ENCODE assay signal across 8 cellular contexts in the genomic region with DNA sequence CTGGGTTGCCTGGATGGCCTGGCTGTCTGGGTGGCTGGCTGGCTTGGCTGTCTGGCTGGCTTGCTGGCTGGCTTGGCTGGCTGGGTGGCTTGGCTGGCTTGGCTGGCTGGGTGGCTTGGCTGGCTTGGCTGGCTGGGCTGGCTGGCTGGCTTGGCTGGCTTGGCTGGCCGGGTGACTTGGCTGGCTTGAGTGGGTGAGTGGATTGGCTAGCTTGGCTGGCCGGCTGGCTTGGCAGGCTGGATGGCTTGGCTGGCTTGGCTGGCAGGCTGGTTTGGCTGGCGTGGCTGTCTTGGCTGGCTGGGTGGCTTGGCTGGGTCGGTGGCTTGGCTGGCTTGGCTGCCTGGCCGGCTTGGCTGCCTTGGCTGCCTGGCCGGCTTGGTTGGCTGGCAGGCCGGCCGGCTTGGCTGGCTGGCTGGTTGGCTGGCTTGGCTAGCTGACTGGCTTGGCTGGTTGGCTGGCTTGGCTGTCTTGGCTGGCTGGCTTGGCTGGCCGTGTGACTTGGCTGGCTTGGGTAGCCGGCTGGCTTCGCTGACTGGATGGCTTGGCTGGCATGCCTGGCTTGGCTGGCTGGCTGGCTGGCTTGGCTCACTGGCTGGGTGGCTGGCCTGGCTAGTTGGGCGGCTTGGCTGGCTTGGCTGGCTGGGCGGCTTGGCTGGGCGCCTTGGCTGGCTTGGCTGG.
A peak's percentile ranks its signal among the peaks of the same experiment; 100 is the strongest.
DNase-seq lines count a peak whose midpoint lies in the region; ATAC-seq and TF ChIP-seq lines count a peak whose summit lies in the region.
"Not testable (repeated sequence)": the region's sequence is repeated elsewhere in the genome, so short reads cannot be mapped to it uniquely, and the experiment has no call there.

No MANE protein-coding gene starts in this region.

- not testable (repeated sequence) for H3K36me3 ChIP-seq in Caco-2 (ENCODE audit: control insufficient read depth, insufficient read depth, low read length); MG63; prostate gland

- not testable (repeated sequence) for H3K4me3 Mint-ChIP-seq in Caco-2 (ENCODE audit: unreplicated experiment); effector memory CD8-positive, alpha-beta T cell

- H3K9me3 Mint-ChIP-seq in Caco-2 (ENCODE audit: unreplicated experiment); effector memory CD8-positive, alpha-beta T cell: not testable (repeated sequence)

- CTCF ChIA-PET in Caco-2 (lab: Charles Lee), result not testable (repeated sequence)

- not testable (repeated sequence) for H3K4me3 ChIP-seq in Caco-2 (ENCODE audit: low read depth, low read length); MG63; prostate gland

- 82% methylated on average over 14 of the region's 14 CpGs for WGBS in prostate gland

- H3K27me3 Mint-ChIP-seq in Caco-2 (ENCODE audit: insufficient read depth, unreplicated experiment); effector memory CD8-positive, alpha-beta T cell: not testable (repeated sequence)

- H3K4me1 Mint-ChIP-seq in Caco-2 (ENCODE audit: low read depth, unreplicated experiment); effector memory CD8-positive, alpha-beta T cell (ENCODE audit: low read depth in 2 of 2): not testable (repeated sequence)

- not testable (repeated sequence) for TF ChIP-seq POLR2A in prostate gland (IDR thresholded peaks at IDR 0.05)

- POLR2A ChIA-PET in Caco-2 (lab: Charles Lee), result not testable (repeated sequence)

- H3K9me3 ChIP-seq in Caco-2, prostate gland: not testable (repeated sequence)
- H3K9me3 ChIP-seq in MG63, result peaks cover 15% of the 10 kb centered on the region

- BruUV-seq in Caco-2 (replicated peaks; lab: Mats Ljungman, UMichigan), result not testable (repeated sequence)

- H3K36me3 Mint-ChIP-seq in Caco-2 (ENCODE audit: insufficient read depth, unreplicated experiment); effector memory CD8-positive, alpha-beta T cell (ENCODE audit: insufficient read depth): not testable (repeated sequence)

- DNase-seq in Caco-2 (peak; percentile 14 to 63), MG63 (peak; percentile 63), left colon (peak; percentile 21 to 66), prostate gland (ENCODE audit: low spot score) (peak; percentile 68)
- peak; percentile 37 for DNase-seq in activated CD4-positive, alpha-beta T cell treated with anti-CD3 and anti-CD28 coated beads, Interleukin-2, amount 50 U/mL, for 1 hour
- peak; percentile 42 for DNase-seq in activated naive CD4-positive, alpha-beta T cell treated with Interleukin-2 at 50 U/mL for 16 hours
- peak; percentile 43 to 54 (median 44) for DNase-seq in effector memory CD8-positive, alpha-beta T cell
- peak; percentile 20 to 30 for DNase-seq in stimulated activated CD8-positive, alpha-beta memory T cell treated with anti-CD3 and anti-CD28 coated beads, Interleukin-7, amount 100 ng/mL, for 4 hours (ENCODE audit: low read depth in 2 of 2)

- intact Hi-C loops in Caco-2 (cut with micrococcal nuclease; ENCODE audit: unreplicated experiment); left colon (cut with DNase I, micrococcal nuclease); prostate gland (cut with DNase I): not testable (repeated sequence)

- not testable (repeated sequence) for TF ChIP-seq CTCF in Caco-2 (IDR thresholded peaks at IDR 0.05; ENCODE audit: insufficient read depth in 1 of 2, low read depth in 1 of 2, low read length in 1 of 2, severe bottlenecking in 1 of 2, unreplicated experiment in 1 of 2); prostate gland (IDR thresholded peaks at IDR 0.05)

- not testable (repeated sequence) for H3K27ac Mint-ChIP-seq in Caco-2 (ENCODE audit: unreplicated experiment); effector memory CD8-positive, alpha-beta T cell

- not testable (repeated sequence) for ATAC-seq in effector memory CD8-positive, alpha-beta T cell (replicated peaks); left colon

- H3K4me1 ChIP-seq in Caco-2; prostate gland (replicated peaks): not testable (repeated sequence)

- H3K27ac ChIP-seq in prostate gland, result not testable (repeated sequence)

- not testable (repeated sequence) for H3K27me3 ChIP-seq in Caco-2 (replicated peaks; ENCODE audit: control insufficient read depth, insufficient read depth, low read length); MG63; prostate gland (replicated peaks; ENCODE audit: insufficient read depth)
